11 cellular contexts compared by ENCODE assay signal in the genomic region with DNA sequence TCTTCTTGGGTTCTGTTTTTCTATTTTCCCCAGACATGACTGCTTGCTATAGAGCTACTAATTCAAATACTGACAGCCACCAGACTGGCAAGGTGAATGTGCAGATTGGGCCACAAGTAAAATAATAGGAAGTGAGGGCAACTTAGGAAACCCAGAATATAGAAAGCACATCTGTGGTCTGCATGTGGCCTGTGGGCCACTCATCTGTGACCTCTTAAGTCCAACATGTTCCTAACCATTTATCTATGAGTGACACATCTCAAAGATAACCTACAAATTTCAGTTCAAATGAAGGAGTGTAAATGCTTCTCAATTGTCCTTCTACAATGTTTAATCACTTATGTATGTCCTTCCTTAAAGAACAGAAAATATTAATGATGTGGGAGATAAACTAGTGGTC.
DNase-seq lines count a peak whose midpoint lies in the region; ATAC-seq and TF ChIP-seq lines count a peak whose summit lies in the region.
"Had no signal": no experiment of that assay in that cellular context is flagged by ENCODE, and none has a peak within 500 bp of the region (broad histone marks: within the 10 kb centered on the region; RNA-seq: fewer than 3 reads in every experiment).

No MANE protein-coding gene starts in this region.

- H3K27me3 ChIP-seq in foreskin keratinocyte = no peaks in the 10 kb centered on the region
- H3K27me3 ChIP-seq: right atrium auricular region had no signal

- TF ChIP-seq CTCF in activated CD8-positive, alpha-beta T cell treated with anti-CD3 and anti-CD28 coated beads for 36 hours (IDR thresholded peaks at IDR 0.05) = no peak
- TF ChIP-seq CTCF in foreskin keratinocyte (conservative IDR thresholded peaks at IDR 0.05) = no peak

- H3K27ac ChIP-seq in foreskin keratinocyte = no peak overlapping the region
- H3K27ac ChIP-seq: right atrium auricular region had no signal

- no peak overlapping the region for H3K4me3 Mint-ChIP-seq in activated CD8-positive, alpha-beta T cell treated with anti-CD3 and anti-CD28 coated beads for 36 hours
- no peak overlapping the region for H3K4me3 Mint-ChIP-seq in activated CD8-positive, alpha-beta T cell treated with anti-CD3 and anti-CD28 coated beads, Interleukin-2, amount 10 ng/mL, durations not matched to agents 7 days and 5 days
- no peak overlapping the region for H3K4me3 Mint-ChIP-seq in stimulated activated naive CD8-positive, alpha-beta T cell treated with anti-CD3 and anti-CD28 coated beads, Interleukin-15, amount 100 ng/mL, for 72 hours
- no peak overlapping the region for H3K4me3 Mint-ChIP-seq in activated T-helper 1 cell treated with anti-CD3 and anti-CD28 coated beads, Interleukin-12 subunit alpha, Interleukin-12 subunit beta, Interleukin-2, Interleukin-4 antibody, amounts not matched to agents 30 ng/mL and 10 ng/mL and 1 ng/mL, durations not matched to agents 14 hours and 24 hours and 36 hours

- H3K4me1 ChIP-seq in foreskin keratinocyte = peaks cover 14% of the 10 kb centered on the region
- H3K4me1 ChIP-seq: right atrium auricular region had no signal

- DNase-seq in activated CD8-positive, alpha-beta T cell treated with anti-CD3 and anti-CD28 coated beads for 36 hours = peak; percentile 18
- DNase-seq in activated CD8-positive, alpha-beta T cell treated with anti-CD3 and anti-CD28 coated beads, Interleukin-2, amount 10 ng/mL, durations not matched to agents 7 days and 5 days = no peak
- peak in 1 of 2 donors; percentile 43 for DNase-seq in stimulated activated naive CD8-positive, alpha-beta T cell treated with anti-CD3 and anti-CD28 coated beads, Interleukin-15, amount 100 ng/mL, for 72 hours
- DNase-seq in kidney glomerular epithelial cell (lab: John Stamatoyannopoulos, UW) (no peak), foreskin keratinocyte (no peak)
- no peak for DNase-seq in activated T-helper 1 cell treated with anti-CD3 and anti-CD28 coated beads, Interleukin-12 subunit alpha, Interleukin-12 subunit beta, Interleukin-2, Interleukin-4 antibody, amounts not matched to agents 30 ng/mL and 10 ng/mL and 1 ng/mL, durations not matched to agents 14 hours and 24 hours and 36 hours (ENCODE audit: low spot score)
- DNase-seq: NCI-H524 treated with DMSO at 0.1 percent for 48 hours had no signal

- H3K27me3 Mint-ChIP-seq in activated CD8-positive, alpha-beta T cell treated with anti-CD3 and anti-CD28 coated beads for 36 hours = no peaks in the 10 kb centered on the region
- H3K27me3 Mint-ChIP-seq in activated CD8-positive, alpha-beta T cell treated with anti-CD3 and anti-CD28 coated beads, Interleukin-2, amount 10 ng/mL, durations not matched to agents 7 days and 5 days (ENCODE audit: low read depth) = no peaks in the 10 kb centered on the region
- H3K27me3 Mint-ChIP-seq in stimulated activated naive CD8-positive, alpha-beta T cell treated with anti-CD3 and anti-CD28 coated beads, Interleukin-15, amount 100 ng/mL, for 72 hours = no peaks in the 10 kb centered on the region
- peaks cover 2% of the 10 kb centered on the region for H3K27me3 Mint-ChIP-seq in activated T-helper 1 cell treated with anti-CD3 and anti-CD28 coated beads, Interleukin-12 subunit alpha, Interleukin-12 subunit beta, Interleukin-2, Interleukin-4 antibody, amounts not matched to agents 30 ng/mL and 10 ng/mL and 1 ng/mL, durations not matched to agents 14 hours and 24 hours and 36 hours (ENCODE audit: insufficient read depth)

- no peaks in the 10 kb centered on the region for H3K36me3 Mint-ChIP-seq in activated CD8-positive, alpha-beta T cell treated with anti-CD3 and anti-CD28 coated beads for 36 hours (ENCODE audit: low read depth)
- H3K36me3 Mint-ChIP-seq in activated CD8-positive, alpha-beta T cell treated with anti-CD3 and anti-CD28 coated beads, Interleukin-2, amount 10 ng/mL, durations not matched to agents 7 days and 5 days (ENCODE audit: low read depth) = no peaks in the 10 kb centered on the region
- no peaks in the 10 kb centered on the region for H3K36me3 Mint-ChIP-seq in activated T-helper 1 cell treated with anti-CD3 and anti-CD28 coated beads, Interleukin-12 subunit alpha, Interleukin-12 subunit beta, Interleukin-2, Interleukin-4 antibody, amounts not matched to agents 30 ng/mL and 10 ng/mL and 1 ng/mL, durations not matched to agents 14 hours and 24 hours and 36 hours (ENCODE audit: low read depth)

- CTCF ChIA-PET in activated CD8-positive, alpha-beta T cell treated with anti-CD3 and anti-CD28 coated beads for 36 hours (lab: Charles Lee) = interaction anchor here (1.0 to 2.2 kb wide), 9 partner anchors 14 to 754 kb away, joined by 3 to 9 read pairs (median 3); a partner anchor contains a TSS
- CTCF ChIA-PET in activated CD8-positive, alpha-beta T cell treated with anti-CD3 and anti-CD28 coated beads, Interleukin-2, amount 10 ng/mL, durations not matched to agents 7 days and 5 days (lab: Charles Lee) = interaction anchor here (0.8 to 2.4 kb wide), 2 partner anchors 152 to 754 kb away, joined by 3 to 13 read pairs; no protein-coding TSS in a partner anchor

- H3K4me1 Mint-ChIP-seq in activated CD8-positive, alpha-beta T cell treated with anti-CD3 and anti-CD28 coated beads for 36 hours (ENCODE audit: low read depth) = peaks cover 14% of the 10 kb centered on the region
- H3K4me1 Mint-ChIP-seq in activated CD8-positive, alpha-beta T cell treated with anti-CD3 and anti-CD28 coated beads, Interleukin-2, amount 10 ng/mL, durations not matched to agents 7 days and 5 days (ENCODE audit: low read depth) = peaks cover 11% of the 10 kb centered on the region
- H3K4me1 Mint-ChIP-seq in stimulated activated naive CD8-positive, alpha-beta T cell treated with anti-CD3 and anti-CD28 coated beads, Interleukin-15, amount 100 ng/mL, for 72 hours = peaks cover 11% of the 10 kb centered on the region
- peaks cover 7% of the 10 kb centered on the region for H3K4me1 Mint-ChIP-seq in activated T-helper 1 cell treated with anti-CD3 and anti-CD28 coated beads, Interleukin-12 subunit alpha, Interleukin-12 subunit beta, Interleukin-2, Interleukin-4 antibody, amounts not matched to agents 30 ng/mL and 10 ng/mL and 1 ng/mL, durations not matched to agents 14 hours and 24 hours and 36 hours (ENCODE audit: low read depth)

- H3K9me3 Mint-ChIP-seq in activated CD8-positive, alpha-beta T cell treated with anti-CD3 and anti-CD28 coated beads for 36 hours = no peaks in the 10 kb centered on the region
- no peaks in the 10 kb centered on the region for H3K9me3 Mint-ChIP-seq in activated CD8-positive, alpha-beta T cell treated with anti-CD3 and anti-CD28 coated beads, Interleukin-2, amount 10 ng/mL, durations not matched to agents 7 days and 5 days (ENCODE audit: insufficient read depth)
- H3K9me3 Mint-ChIP-seq in stimulated activated naive CD8-positive, alpha-beta T cell treated with anti-CD3 and anti-CD28 coated beads, Interleukin-15, amount 100 ng/mL, for 72 hours = no peaks in the 10 kb centered on the region
- H3K9me3 Mint-ChIP-seq in activated T-helper 1 cell treated with anti-CD3 and anti-CD28 coated beads, Interleukin-12 subunit alpha, Interleukin-12 subunit beta, Interleukin-2, Interleukin-4 antibody, amounts not matched to agents 30 ng/mL and 10 ng/mL and 1 ng/mL, durations not matched to agents 14 hours and 24 hours and 36 hours = no peaks in the 10 kb centered on the region
- H3K9me3 Mint-ChIP-seq: activated T-helper 2 cell treated with anti-CD3 and anti-CD28 coated beads, Interferon-gamma antibody, Interleukin-2, Interleukin-4, amounts not matched to agents 10 μg/mL and 5 μg/mL and 100 μg/mL, durations not matched to agents 14 hours and 24 hours and 36 hours had no signal

- intact Hi-C loops in activated CD8-positive, alpha-beta T cell treated with anti-CD3 and anti-CD28 coated beads for 36 hours (cut with micrococcal nuclease) = loop anchor here (5.0 kb wide), 2 partner anchors 179 to 754 kb away; a partner anchor contains a TSS
- intact Hi-C loops in activated T-helper 1 cell treated with anti-CD3 and anti-CD28 coated beads, Interleukin-12 subunit alpha, Interleukin-12 subunit beta, Interleukin-2, Interleukin-4 antibody, amounts not matched to agents 30 ng/mL and 10 ng/mL and 1 ng/mL, durations not matched to agents 14 hours and 24 hours and 36 hours (cut with micrococcal nuclease) = loop anchor here (1.0 to 5.0 kb wide), 3 partner anchors 246 to 754 kb away; no protein-coding TSS in a partner anchor

- ATAC-seq in activated CD8-positive, alpha-beta T cell treated with anti-CD3 and anti-CD28 coated beads for 36 hours = no peak
- no peak for ATAC-seq in activated CD8-positive, alpha-beta T cell treated with anti-CD3 and anti-CD28 coated beads, Interleukin-2, amount 10 ng/mL, durations not matched to agents 7 days and 5 days
- ATAC-seq in HG02588 (IDR thresholded peaks at IDR 0.05; ENCODE audit: unreplicated experiment) = peak; percentile 73
- ATAC-seq in HG03457 (IDR thresholded peaks at IDR 0.05; ENCODE audit: unreplicated experiment) = peak; percentile 80
- peak; percentile 98 for ATAC-seq in stimulated activated naive CD8-positive, alpha-beta T cell treated with anti-CD3 and anti-CD28 coated beads, Interleukin-15, amount 100 ng/mL, for 72 hours
- no peak for ATAC-seq in foreskin keratinocyte

- no peak overlapping the region for H3K27ac Mint-ChIP-seq in activated CD8-positive, alpha-beta T cell treated with anti-CD3 and anti-CD28 coated beads for 36 hours
- no peak overlapping the region for H3K27ac Mint-ChIP-seq in activated CD8-positive, alpha-beta T cell treated with anti-CD3 and anti-CD28 coated beads, Interleukin-2, amount 10 ng/mL, durations not matched to agents 7 days and 5 days
- no peak overlapping the region for H3K27ac Mint-ChIP-seq in stimulated activated naive CD8-positive, alpha-beta T cell treated with anti-CD3 and anti-CD28 coated beads, Interleukin-15, amount 100 ng/mL, for 72 hours
- no peak overlapping the region for H3K27ac Mint-ChIP-seq in activated T-helper 1 cell treated with anti-CD3 and anti-CD28 coated beads, Interleukin-12 subunit alpha, Interleukin-12 subunit beta, Interleukin-2, Interleukin-4 antibody, amounts not matched to agents 30 ng/mL and 10 ng/mL and 1 ng/mL, durations not matched to agents 14 hours and 24 hours and 36 hours
- H3K27ac Mint-ChIP-seq: activated T-helper 2 cell treated with anti-CD3 and anti-CD28 coated beads, Interferon-gamma antibody, Interleukin-2, Interleukin-4, amounts not matched to agents 10 μg/mL and 5 μg/mL and 100 μg/mL, durations not matched to agents 14 hours and 24 hours and 36 hours had no signal

- POLR2A ChIA-PET in activated CD8-positive, alpha-beta T cell treated with anti-CD3 and anti-CD28 coated beads for 36 hours (lab: Charles Lee) = interaction anchor here (0.6 to 0.7 kb wide), 2 partner anchors 179 to 613 kb away, joined by 3 read pairs; no protein-coding TSS in a partner anchor
- POLR2A ChIA-PET in activated CD8-positive, alpha-beta T cell treated with anti-CD3 and anti-CD28 coated beads, Interleukin-2, amount 10 ng/mL, durations not matched to agents 7 days and 5 days (lab: Charles Lee) = no interaction called here

Comparison
In these comparisons a context has a peak if more than half of its experiments do, and no peak if none do; other contexts are left out.
1. ATAC-seq: peak in HG02588 (single experiment), HG03457 (single experiment) and stimulated activated naive CD8-positive, alpha-beta T cell treated with anti-CD3 and anti-CD28 coated beads, Interleukin-15, amount 100 ng/mL, for 72 hours (single experiment); none in activated CD8-positive, alpha-beta T cell treated with anti-CD3 and anti-CD28 coated beads for 36 hours (single experiment), activated CD8-positive, alpha-beta T cell treated with anti-CD3 and anti-CD28 coated beads, Interleukin-2, amount 10 ng/mL, durations not matched to agents 7 days and 5 days (single experiment) and foreskin keratinocyte (single experiment).